3 cellular contexts compared by ENCODE assay signal in genomic region chr3:147364771-147365170, GRCh38.
TF ChIP-seq lines count a peak whose summit lies in the region.

No MANE protein-coding gene starts in this region.

TF ChIP-seq in HEK293, 187 proteins besides CTCF, POLR2A, EP300 and RAD21:
- peak; percentile 61 for TF ChIP-seq EGR2 (tag by site-specific recombination; IDR thresholded peaks at IDR 0.05; ENCODE audit: low read depth)
- TF ChIP-seq ZNF837 (tag by site-specific recombination; IDR thresholded peaks at IDR 0.05), result no peak

TF ChIP-seq in H1, 55 proteins besides CTCF, POLR2A, EP300 and RAD21:
- TF ChIP-seq E2F6 (IDR thresholded peaks at IDR 0.05) (no peak), SIN3A (conservative IDR thresholded peaks at IDR 0.05 in 1 of 2, IDR thresholded peaks at IDR 0.05 in 1 of 2; ENCODE audit: low read depth in 1 of 2, low read length in 2 of 2) (no peak), FOSL1 (IDR thresholded peaks at IDR 0.05; ENCODE audit: insufficient read depth, low read depth, low read length) (no peak), ATF2 (IDR thresholded peaks at IDR 0.05; ENCODE audit: low read length) (no peak), CEBPB (IDR thresholded peaks at IDR 0.05; ENCODE audit: low read depth, low read length) (no peak), TEAD4 (IDR thresholded peaks at IDR 0.05; ENCODE audit: low read depth, low read length) (no peak), GABPA (IDR thresholded peaks at IDR 0.05; ENCODE audit: borderline replicate concordance, insufficient read depth, low read length) (no peak), EGR1 (IDR thresholded peaks at IDR 0.05; ENCODE audit: borderline replicate concordance, low read depth, low read length) (no peak), JUN (IDR thresholded peaks at IDR 0.05; ENCODE audit: low read depth, low read length) (no peak)
- TF ChIP-seq, protein P1, sequence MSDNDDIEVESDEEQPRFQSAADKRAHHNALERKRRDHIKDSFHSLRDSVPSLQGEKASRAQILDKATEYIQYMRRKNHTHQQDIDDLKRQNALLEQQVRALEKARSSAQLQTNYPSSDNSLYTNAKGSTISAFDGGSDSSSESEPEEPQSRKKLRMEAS (IDR thresholded peaks at IDR 0.05), result no peak

TF ChIP-seq in HepG2, 621 proteins besides CTCF, POLR2A, EP300 and RAD21:
- TF ChIP-seq, protein P2, sequence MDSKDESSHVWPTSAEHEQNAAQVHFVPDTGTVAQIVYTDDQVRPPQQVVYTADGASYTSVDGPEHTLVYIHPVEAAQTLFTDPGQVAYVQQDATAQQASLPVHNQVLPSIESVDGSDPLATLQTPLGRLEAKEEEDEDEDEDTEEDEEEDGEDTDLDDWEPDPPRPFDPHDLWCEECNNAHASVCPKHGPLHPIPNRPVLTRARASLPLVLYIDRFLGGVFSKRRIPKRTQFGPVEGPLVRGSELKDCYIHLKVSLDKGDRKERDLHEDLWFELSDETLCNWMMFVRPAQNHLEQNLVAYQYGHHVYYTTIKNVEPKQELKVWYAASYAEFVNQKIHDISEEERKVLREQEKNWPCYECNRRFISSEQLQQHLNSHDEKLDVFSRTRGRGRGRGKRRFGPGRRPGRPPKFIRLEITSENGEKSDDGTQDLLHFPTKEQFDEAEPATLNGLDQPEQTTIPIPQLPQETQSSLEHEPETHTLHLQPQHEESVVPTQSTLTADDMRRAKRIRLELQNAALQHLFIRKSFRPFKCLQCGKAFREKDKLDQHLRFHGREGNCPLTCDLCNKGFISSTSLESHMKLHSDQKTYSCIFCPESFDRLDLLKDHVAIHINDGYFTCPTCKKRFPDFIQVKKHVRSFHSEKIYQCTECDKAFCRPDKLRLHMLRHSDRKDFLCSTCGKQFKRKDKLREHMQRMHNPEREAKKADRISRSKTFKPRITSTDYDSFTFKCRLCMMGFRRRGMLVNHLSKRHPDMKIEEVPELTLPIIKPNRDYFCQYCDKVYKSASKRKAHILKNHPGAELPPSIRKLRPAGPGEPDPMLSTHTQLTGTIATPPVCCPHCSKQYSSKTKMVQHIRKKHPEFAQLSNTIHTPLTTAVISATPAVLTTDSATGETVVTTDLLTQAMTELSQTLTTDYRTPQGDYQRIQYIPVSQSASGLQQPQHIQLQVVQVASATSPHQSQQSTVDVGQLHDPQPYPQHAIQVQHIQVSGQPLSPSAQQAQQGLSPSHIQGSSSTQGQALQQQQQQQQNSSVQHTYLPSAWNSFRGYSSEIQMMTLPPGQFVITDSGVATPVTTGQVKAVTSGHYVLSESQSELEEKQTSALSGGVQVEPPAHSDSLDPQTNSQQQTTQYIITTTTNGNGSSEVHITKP (CRISPR knock-in tag; IDR thresholded peaks at IDR 0.05; ENCODE audit: low read depth), result no peak
- no peak for TF ChIP-seq ZNF782 (CRISPR knock-in tag; IDR thresholded peaks at IDR 0.05; ENCODE audit: borderline replicate concordance)
- TF ChIP-seq, protein P3, sequence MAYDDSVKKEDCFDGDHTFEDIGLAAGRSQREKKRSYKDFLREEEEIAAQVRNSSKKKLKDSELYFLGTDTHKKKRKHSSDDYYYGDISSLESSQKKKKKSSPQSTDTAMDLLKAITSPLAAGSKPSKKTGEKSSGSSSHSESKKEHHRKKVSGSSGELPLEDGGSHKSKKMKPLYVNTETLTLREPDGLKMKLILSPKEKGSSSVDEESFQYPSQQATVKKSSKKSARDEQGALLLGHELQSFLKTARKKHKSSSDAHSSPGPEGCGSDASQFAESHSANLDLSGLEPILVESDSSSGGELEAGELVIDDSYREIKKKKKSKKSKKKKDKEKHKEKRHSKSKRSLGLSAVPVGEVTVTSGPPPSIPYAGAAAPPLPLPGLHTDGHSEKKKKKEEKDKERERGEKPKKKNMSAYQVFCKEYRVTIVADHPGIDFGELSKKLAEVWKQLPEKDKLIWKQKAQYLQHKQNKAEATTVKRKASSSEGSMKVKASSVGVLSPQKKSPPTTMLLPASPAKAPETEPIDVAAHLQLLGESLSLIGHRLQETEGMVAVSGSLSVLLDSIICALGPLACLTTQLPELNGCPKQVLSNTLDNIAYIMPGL (CRISPR knock-in tag; IDR thresholded peaks at IDR 0.05; ENCODE audit: borderline replicate concordance in 1 of 2, low read depth in 1 of 2), result no peak
- no peak for TF ChIP-seq FOXK2 (IDR thresholded peaks at IDR 0.05)
- TF ChIP-seq ZNF616 (CRISPR knock-in tag; IDR thresholded peaks at IDR 0.05; ENCODE audit: low read depth), result no peak
- no peak for TF ChIP-seq FOSL1 (CRISPR knock-in tag; IDR thresholded peaks at IDR 0.05; ENCODE audit: borderline replicate concordance)
- TF ChIP-seq SSRP1 (CRISPR knock-in tag; IDR thresholded peaks at IDR 0.05), result no peak
- TF ChIP-seq STAT6 (CRISPR knock-in tag; IDR thresholded peaks at IDR 0.05; ENCODE audit: borderline replicate concordance), result no peak
- no peak for TF ChIP-seq ZBTB42 (CRISPR knock-in tag; IDR thresholded peaks at IDR 0.05)
- no peak for TF ChIP-seq IRF2 (CRISPR knock-in tag; IDR thresholded peaks at IDR 0.05)
- TF ChIP-seq ZBTB14 (CRISPR knock-in tag; IDR thresholded peaks at IDR 0.05), result no peak
- TF ChIP-seq, protein P4, sequence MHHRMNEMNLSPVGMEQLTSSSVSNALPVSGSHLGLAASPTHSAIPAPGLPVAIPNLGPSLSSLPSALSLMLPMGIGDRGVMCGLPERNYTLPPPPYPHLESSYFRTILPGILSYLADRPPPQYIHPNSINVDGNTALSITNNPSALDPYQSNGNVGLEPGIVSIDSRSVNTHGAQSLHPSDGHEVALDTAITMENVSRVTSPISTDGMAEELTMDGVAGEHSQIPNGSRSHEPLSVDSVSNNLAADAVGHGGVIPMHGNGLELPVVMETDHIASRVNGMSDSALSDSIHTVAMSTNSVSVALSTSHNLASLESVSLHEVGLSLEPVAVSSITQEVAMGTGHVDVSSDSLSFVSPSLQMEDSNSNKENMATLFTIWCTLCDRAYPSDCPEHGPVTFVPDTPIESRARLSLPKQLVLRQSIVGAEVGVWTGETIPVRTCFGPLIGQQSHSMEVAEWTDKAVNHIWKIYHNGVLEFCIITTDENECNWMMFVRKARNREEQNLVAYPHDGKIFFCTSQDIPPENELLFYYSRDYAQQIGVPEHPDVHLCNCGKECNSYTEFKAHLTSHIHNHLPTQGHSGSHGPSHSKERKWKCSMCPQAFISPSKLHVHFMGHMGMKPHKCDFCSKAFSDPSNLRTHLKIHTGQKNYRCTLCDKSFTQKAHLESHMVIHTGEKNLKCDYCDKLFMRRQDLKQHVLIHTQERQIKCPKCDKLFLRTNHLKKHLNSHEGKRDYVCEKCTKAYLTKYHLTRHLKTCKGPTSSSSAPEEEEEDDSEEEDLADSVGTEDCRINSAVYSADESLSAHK (CRISPR knock-in tag; IDR thresholded peaks at IDR 0.05; ENCODE audit: borderline replicate concordance), result no peak
- TF ChIP-seq, protein P5, sequence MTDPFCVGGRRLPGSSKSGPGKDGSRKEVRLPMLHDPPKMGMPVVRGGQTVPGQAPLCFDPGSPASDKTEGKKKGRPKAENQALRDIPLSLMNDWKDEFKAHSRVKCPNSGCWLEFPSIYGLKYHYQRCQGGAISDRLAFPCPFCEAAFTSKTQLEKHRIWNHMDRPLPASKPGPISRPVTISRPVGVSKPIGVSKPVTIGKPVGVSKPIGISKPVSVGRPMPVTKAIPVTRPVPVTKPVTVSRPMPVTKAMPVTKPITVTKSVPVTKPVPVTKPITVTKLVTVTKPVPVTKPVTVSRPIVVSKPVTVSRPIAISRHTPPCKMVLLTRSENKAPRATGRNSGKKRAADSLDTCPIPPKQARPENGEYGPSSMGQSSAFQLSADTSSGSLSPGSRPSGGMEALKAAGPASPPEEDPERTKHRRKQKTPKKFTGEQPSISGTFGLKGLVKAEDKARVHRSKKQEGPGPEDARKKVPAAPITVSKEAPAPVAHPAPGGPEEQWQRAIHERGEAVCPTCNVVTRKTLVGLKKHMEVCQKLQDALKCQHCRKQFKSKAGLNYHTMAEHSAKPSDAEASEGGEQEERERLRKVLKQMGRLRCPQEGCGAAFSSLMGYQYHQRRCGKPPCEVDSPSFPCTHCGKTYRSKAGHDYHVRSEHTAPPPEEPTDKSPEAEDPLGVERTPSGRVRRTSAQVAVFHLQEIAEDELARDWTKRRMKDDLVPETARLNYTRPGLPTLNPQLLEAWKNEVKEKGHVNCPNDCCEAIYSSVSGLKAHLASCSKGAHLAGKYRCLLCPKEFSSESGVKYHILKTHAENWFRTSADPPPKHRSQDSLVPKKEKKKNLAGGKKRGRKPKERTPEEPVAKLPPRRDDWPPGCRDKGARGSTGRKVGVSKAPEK (CRISPR knock-in tag; IDR thresholded peaks at IDR 0.05; ENCODE audit: borderline replicate concordance), result no peak
- TF ChIP-seq SAP130 (CRISPR knock-in tag; IDR thresholded peaks at IDR 0.05; ENCODE audit: low read depth), result no peak
- no peak for TF ChIP-seq ZNF777 (CRISPR knock-in tag; IDR thresholded peaks at IDR 0.05)
- no peak for TF ChIP-seq ZNF383 (CRISPR knock-in tag; IDR thresholded peaks at IDR 0.05; ENCODE audit: borderline replicate concordance)
- TF ChIP-seq ZSCAN25 (CRISPR knock-in tag; IDR thresholded peaks at IDR 0.05), result no peak
- no peak for TF ChIP-seq HDAC2 (CRISPR knock-in tag; IDR thresholded peaks at IDR 0.05)
